ENCODE assay signal across 2 cellular contexts in the genomic region with DNA sequence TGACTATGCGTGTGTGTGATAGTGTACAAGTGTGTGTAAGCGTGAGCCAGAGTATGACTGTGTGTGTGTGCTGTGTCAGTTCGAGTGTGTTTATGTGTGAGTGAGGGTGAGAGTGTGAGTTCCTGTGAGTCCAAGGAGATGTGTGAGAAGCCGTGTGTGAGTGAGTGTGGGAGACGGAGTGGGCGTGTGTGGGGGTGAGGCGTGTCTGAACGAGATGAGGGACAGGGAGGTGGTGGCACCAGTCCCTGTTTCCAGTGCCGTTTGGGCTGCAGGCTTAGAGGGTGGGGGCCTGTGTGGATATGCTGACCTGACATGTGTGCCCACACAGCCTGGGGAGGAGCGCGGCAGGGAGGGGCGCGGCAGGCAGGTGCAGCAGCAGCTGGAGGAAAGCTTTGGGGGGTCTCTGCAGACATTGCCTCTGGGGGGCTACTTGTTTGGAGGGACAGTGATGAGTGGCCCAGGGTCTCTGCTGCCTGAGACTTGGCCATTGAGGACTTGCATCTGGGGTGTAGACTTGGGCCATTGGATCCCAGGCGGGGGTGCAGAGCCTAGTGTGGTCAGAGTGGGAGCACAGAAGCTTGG.
A peak's percentile ranks its signal among the peaks of the same experiment; 100 is the strongest.
TF ChIP-seq lines count a peak whose summit lies in the region.

No MANE protein-coding gene starts in this region.

TF ChIP-seq in HepG2, 621 proteins besides CTCF, POLR2A, EP300 and RAD21:
- TF ChIP-seq POGZ (CRISPR knock-in tag; IDR thresholded peaks at IDR 0.05) = no peak
- TF ChIP-seq ZNF282 (IDR thresholded peaks at IDR 0.05; ENCODE audit: partially characterized antibody) = peak; percentile 71
- TF ChIP-seq TRIM22 (IDR thresholded peaks at IDR 0.05) = peak; percentile 42; the same call in 1 of the 2 replicates
- no peak for TF ChIP-seq ZNF766 (CRISPR knock-in tag; IDR thresholded peaks at IDR 0.05; ENCODE audit: borderline replicate concordance)
- peak; percentile 55; the same call in 1 of the 2 replicates for TF ChIP-seq SP1 (IDR thresholded peaks at IDR 0.05)
- TF ChIP-seq SP1 (CRISPR knock-in tag; IDR thresholded peaks at IDR 0.05) = no peak
- TF ChIP-seq NONO (IDR thresholded peaks at IDR 0.05) = 0 out of 2 replicates have a peak, but pooled peaks have one; percentile 29
- no peak for TF ChIP-seq NONO (CRISPR knock-in tag; conservative IDR thresholded peaks at IDR 0.05)
- TF ChIP-seq IKZF1 (IDR thresholded peaks at IDR 0.05) = 0 out of 2 replicates have a peak, but pooled peaks have one; percentile 71
- TF ChIP-seq MIER3 (CRISPR knock-in tag; IDR thresholded peaks at IDR 0.05; ENCODE audit: borderline replicate concordance) = no peak
- TF ChIP-seq FOXP1 (IDR thresholded peaks at IDR 0.05) = peak; percentile 16; the same call in 1 of the 2 replicates
- no peak for TF ChIP-seq FOXP1 (CRISPR knock-in tag; IDR thresholded peaks at IDR 0.05)
- TF ChIP-seq CREB1 (IDR thresholded peaks at IDR 0.05) = peak; percentile 14; the same call in 1 of the 2 replicates
- no peak for TF ChIP-seq CREB1 (CRISPR knock-in tag; IDR thresholded peaks at IDR 0.05)

TF ChIP-seq in H1, 55 proteins besides CTCF, POLR2A, EP300 and RAD21:
- TF ChIP-seq RBBP5 (IDR thresholded peaks at IDR 0.05; ENCODE audit: borderline replicate concordance, low read depth, low read length) (no peak), KDM4A (IDR thresholded peaks at IDR 0.05; ENCODE audit: low read depth, low read length, severe bottlenecking) (no peak), GTF2F1 (IDR thresholded peaks at IDR 0.05; ENCODE audit: borderline replicate concordance, low read depth, low read length) (no peak)
